Comparison of ENCODE assay signal across 38 cellular contexts in the genomic region with DNA sequence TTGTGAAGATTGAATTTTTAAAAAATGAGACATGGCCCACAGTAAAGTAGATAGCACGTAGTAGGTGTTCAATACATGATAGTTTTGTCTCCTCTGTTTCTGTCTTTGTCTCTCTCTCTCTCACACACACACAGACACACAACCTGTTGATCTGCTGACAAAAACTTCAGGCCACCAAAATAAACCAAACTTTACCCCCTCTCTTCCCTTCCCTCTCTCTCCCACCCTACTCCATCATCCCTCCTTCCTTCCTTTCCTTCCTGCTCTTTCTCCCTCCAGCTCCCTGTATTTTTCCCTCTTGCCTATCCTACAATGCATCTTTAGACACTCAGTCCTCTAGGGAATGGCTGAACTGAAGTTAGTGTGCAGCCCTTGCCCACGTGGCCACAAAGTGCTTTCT.
"Had no signal": no experiment of that assay in that cellular context is flagged by ENCODE, and none has a peak within 500 bp of the region (broad histone marks: within the 10 kb centered on the region; RNA-seq: fewer than 3 reads in every experiment).

No MANE protein-coding gene starts in this region.

- H3K27me3 ChIP-seq: ascending aorta, body of pancreas, brain microvascular endothelial cell, breast epithelium, cardiac muscle cell had no signal

- H3K9me3 ChIP-seq: adrenal gland, ascending aorta, breast epithelium had no signal

- H3K27ac ChIP-seq: adrenal gland, ascending aorta, body of pancreas, brain microvascular endothelial cell, breast epithelium, cardiac muscle cell had no signal

- H3K4me3 Mint-ChIP-seq: activated naive CD4-positive, alpha-beta T cell treated with anti-CD3 and anti-CD28 coated beads for 36 hours; activated naive CD4-positive, alpha-beta T cell treated with anti-CD3 and anti-CD28 coated beads, Interleukin-2, amount 10 ng/mL, durations not matched to agents 7 days and 5 days; activated naive CD4-positive, alpha-beta T cell treated with anti-CD3 and anti-CD28 coated beads, Interleukin-2, amount 50 U/mL, for 24 hours; activated naive CD8-positive, alpha-beta T cell; activated naive CD8-positive, alpha-beta T cell treated with anti-CD3 and anti-CD28 coated beads for 36 hours; activated naive CD8-positive, alpha-beta T cell treated with anti-CD3 and anti-CD28 coated beads, Interleukin-2, amount 10 ng/mL, durations not matched to agents 7 days and 5 days; activated naive CD8-positive, alpha-beta T cell treated with anti-CD3 and anti-CD28 coated beads, Interleukin-2, amount 50 U/mL, for 24 hours; activated T-cell treated with anti-CD3 and anti-CD28 coated beads, Interleukin-2, amount 50 U/mL, for 24 hours; activated T-cell treated with anti-CD3 and anti-CD28 coated beads, Interleukin-2, amount 50 U/mL, for 4 hours; activated T-cell treated with anti-CD3 and anti-CD28 coated beads, Interleukin-2, amount 50 U/mL, for 72 hours; activated T-helper 1 cell treated with anti-CD3 and anti-CD28 coated beads, Interleukin-12 subunit alpha, Interleukin-12 subunit beta, Interleukin-2, Interleukin-4 antibody, amounts not matched to agents 30 ng/mL and 10 ng/mL and 1 ng/mL, durations not matched to agents 14 hours and 24 hours and 36 hours; activated T-helper 17 cell treated with anti-CD3 and anti-CD28 coated beads, Interleukin-2, amount 50 U/mL, for 72 hours; brain; central memory CD8-positive, alpha-beta T cell had no signal

- H3K4me3 ChIP-seq: adrenal gland, ascending aorta, body of pancreas, breast epithelium, cardiac muscle cell had no signal

- H3K4me1 ChIP-seq: adrenal gland, ascending aorta, body of pancreas, breast epithelium had no signal

- H3K9me3 Mint-ChIP-seq: activated naive CD4-positive, alpha-beta T cell treated with anti-CD3 and anti-CD28 coated beads for 36 hours; activated naive CD4-positive, alpha-beta T cell treated with anti-CD3 and anti-CD28 coated beads, Interleukin-2, amount 10 ng/mL, durations not matched to agents 7 days and 5 days; activated naive CD4-positive, alpha-beta T cell treated with anti-CD3 and anti-CD28 coated beads, Interleukin-2, amount 50 U/mL, for 24 hours; activated naive CD4-positive, alpha-beta T cell treated with anti-CD3 and anti-CD28 coated beads, Interleukin-2, amount 50 U/mL, for 72 hours; activated naive CD8-positive, alpha-beta T cell treated with anti-CD3 and anti-CD28 coated beads for 36 hours; activated naive CD8-positive, alpha-beta T cell treated with anti-CD3 and anti-CD28 coated beads, Interleukin-2, amount 10 ng/mL, durations not matched to agents 7 days and 5 days; activated naive CD8-positive, alpha-beta T cell treated with anti-CD3 and anti-CD28 coated beads, Interleukin-2, amount 50 U/mL, for 24 hours; activated T-cell treated with anti-CD3 and anti-CD28 coated beads, Interleukin-2, amount 50 U/mL, for 24 hours; activated T-cell treated with anti-CD3 and anti-CD28 coated beads, Interleukin-2, amount 50 U/mL, for 4 hours; activated T-helper 1 cell treated with anti-CD3 and anti-CD28 coated beads, Interleukin-12 subunit alpha, Interleukin-12 subunit beta, Interleukin-2, Interleukin-4 antibody, amounts not matched to agents 30 ng/mL and 10 ng/mL and 1 ng/mL, durations not matched to agents 14 hours and 24 hours and 36 hours; activated T-helper 17 cell treated with anti-CD3 and anti-CD28 coated beads, Interleukin-2, amount 50 U/mL, for 72 hours; activated T-helper 2 cell treated with anti-CD3 and anti-CD28 coated beads, Interferon-gamma antibody, Interleukin-2, Interleukin-4, amounts not matched to agents 10 μg/mL and 5 μg/mL and 100 μg/mL, durations not matched to agents 14 hours and 24 hours and 36 hours; central memory CD8-positive, alpha-beta T cell had no signal

- H3K27me3 Mint-ChIP-seq: brain had no signal

- H3K27ac Mint-ChIP-seq: activated naive CD4-positive, alpha-beta T cell treated with anti-CD3 and anti-CD28 coated beads for 36 hours; activated naive CD4-positive, alpha-beta T cell treated with anti-CD3 and anti-CD28 coated beads, Interleukin-2, amount 10 ng/mL, durations not matched to agents 7 days and 5 days; activated naive CD4-positive, alpha-beta T cell treated with anti-CD3 and anti-CD28 coated beads, Interleukin-2, amount 50 U/mL, for 24 hours; activated naive CD4-positive, alpha-beta T cell treated with anti-CD3 and anti-CD28 coated beads, Interleukin-2, amount 50 U/mL, for 72 hours; activated naive CD8-positive, alpha-beta T cell; activated naive CD8-positive, alpha-beta T cell treated with anti-CD3 and anti-CD28 coated beads for 36 hours; activated naive CD8-positive, alpha-beta T cell treated with anti-CD3 and anti-CD28 coated beads, Interleukin-2, amount 10 ng/mL, durations not matched to agents 7 days and 5 days; activated naive CD8-positive, alpha-beta T cell treated with anti-CD3 and anti-CD28 coated beads, Interleukin-2, amount 50 U/mL, for 24 hours; activated T-cell treated with anti-CD3 and anti-CD28 coated beads, Interleukin-2, amount 50 U/mL, for 24 hours; activated T-cell treated with anti-CD3 and anti-CD28 coated beads, Interleukin-2, amount 50 U/mL, for 72 hours; activated T-helper 1 cell treated with anti-CD3 and anti-CD28 coated beads, Interleukin-12 subunit alpha, Interleukin-12 subunit beta, Interleukin-2, Interleukin-4 antibody, amounts not matched to agents 30 ng/mL and 10 ng/mL and 1 ng/mL, durations not matched to agents 14 hours and 24 hours and 36 hours; activated T-helper 17 cell treated with anti-CD3 and anti-CD28 coated beads, Interleukin-2, amount 50 U/mL, for 72 hours; activated T-helper 2 cell treated with anti-CD3 and anti-CD28 coated beads, Interferon-gamma antibody, Interleukin-2, Interleukin-4, amounts not matched to agents 10 μg/mL and 5 μg/mL and 100 μg/mL, durations not matched to agents 14 hours and 24 hours and 36 hours had no signal

- DNase-seq: activated effector memory CD4-positive, alpha-beta T cell treated with anti-CD3 and anti-CD28 coated beads, Interleukin-2, amount 50 U/mL, for 16 hours; activated effector memory CD4-positive, alpha-beta T cell treated with Interleukin-2 at 50 U/mL for 16 hours; activated gamma-delta T cell; activated gamma-delta T cell treated with Interleukin-2 at 50 U/mL for 16 hours; activated naive CD4-positive, alpha-beta T cell; activated naive CD4-positive, alpha-beta T cell treated with anti-CD3 and anti-CD28 coated beads for 36 hours; activated naive CD4-positive, alpha-beta T cell treated with anti-CD3 and anti-CD28 coated beads, Interleukin-2, amount 10 ng/mL, durations not matched to agents 7 days and 5 days; activated naive CD4-positive, alpha-beta T cell treated with anti-CD3 and anti-CD28 coated beads, Interleukin-2, amount 50 U/mL, for 16 hours; activated naive CD4-positive, alpha-beta T cell treated with Interleukin-2 at 50 U/mL for 16 hours; activated naive CD8-positive, alpha-beta T cell treated with anti-CD3 and anti-CD28 coated beads for 36 hours; activated naive CD8-positive, alpha-beta T cell treated with anti-CD3 and anti-CD28 coated beads, Interleukin-2, amount 10 ng/mL, durations not matched to agents 7 days and 5 days; activated naive CD8-positive, alpha-beta T cell treated with anti-CD3 and anti-CD28 coated beads, Interleukin-2, amount 50 U/mL, for 24 hours; activated T-cell treated with anti-CD3 and anti-CD28 coated beads, Interleukin-2, amount 50 U/mL, for 1 hour; activated T-cell treated with anti-CD3 and anti-CD28 coated beads, Interleukin-2, amount 50 U/mL, for 24 hours; activated T-cell treated with anti-CD3 and anti-CD28 coated beads, Interleukin-2, amount 50 U/mL, for 4 hours; activated T-cell treated with anti-CD3 and anti-CD28 coated beads, Interleukin-2, amount 50 U/mL, for 48 hours; activated T-cell treated with anti-CD3 and anti-CD28 coated beads, Interleukin-2, amount 50 U/mL, for 72 hours; adrenal gland; amniotic stem cell; amygdala; anterior cingulate cortex; aorta; body of pancreas; brain microvascular endothelial cell; caudate nucleus; central memory CD4-positive, alpha-beta T cell; cerebellar nuclear complex had no signal

- H3K4me1 Mint-ChIP-seq: activated naive CD4-positive, alpha-beta T cell treated with anti-CD3 and anti-CD28 coated beads, Interleukin-2, amount 10 ng/mL, durations not matched to agents 7 days and 5 days; activated naive CD4-positive, alpha-beta T cell treated with anti-CD3 and anti-CD28 coated beads, Interleukin-2, amount 50 U/mL, for 24 hours; activated naive CD8-positive, alpha-beta T cell treated with anti-CD3 and anti-CD28 coated beads for 36 hours; activated naive CD8-positive, alpha-beta T cell treated with anti-CD3 and anti-CD28 coated beads, Interleukin-2, amount 10 ng/mL, durations not matched to agents 7 days and 5 days; activated naive CD8-positive, alpha-beta T cell treated with anti-CD3 and anti-CD28 coated beads, Interleukin-2, amount 50 U/mL, for 24 hours; activated T-helper 17 cell treated with anti-CD3 and anti-CD28 coated beads, Interleukin-2, amount 50 U/mL, for 72 hours; brain; central memory CD8-positive, alpha-beta T cell had no signal

- H3K36me3 Mint-ChIP-seq: activated naive CD4-positive, alpha-beta T cell treated with anti-CD3 and anti-CD28 coated beads, Interleukin-2, amount 10 ng/mL, durations not matched to agents 7 days and 5 days; activated naive CD4-positive, alpha-beta T cell treated with anti-CD3 and anti-CD28 coated beads, Interleukin-2, amount 50 U/mL, for 24 hours; activated naive CD4-positive, alpha-beta T cell treated with anti-CD3 and anti-CD28 coated beads, Interleukin-2, amount 50 U/mL, for 72 hours; activated naive CD8-positive, alpha-beta T cell; activated naive CD8-positive, alpha-beta T cell treated with anti-CD3 and anti-CD28 coated beads for 36 hours; activated naive CD8-positive, alpha-beta T cell treated with anti-CD3 and anti-CD28 coated beads, Interleukin-2, amount 10 ng/mL, durations not matched to agents 7 days and 5 days; brain had no signal

- H3K36me3 ChIP-seq: adrenal gland, ascending aorta, brain microvascular endothelial cell, breast epithelium, cardiac muscle cell had no signal
